In genomic region chr5:10563132-10563939, GRCh38 we compare ENCODE assay signal across 1 cellular context.
TF ChIP-seq lines count a peak whose summit lies in the region.

No MANE protein-coding gene starts in this region.

TF ChIP-seq in GM12878, 131 proteins besides CTCF, POLR2A, EP300 and RAD21 (continued from another document):
- TF ChIP-seq, protein P1, sequence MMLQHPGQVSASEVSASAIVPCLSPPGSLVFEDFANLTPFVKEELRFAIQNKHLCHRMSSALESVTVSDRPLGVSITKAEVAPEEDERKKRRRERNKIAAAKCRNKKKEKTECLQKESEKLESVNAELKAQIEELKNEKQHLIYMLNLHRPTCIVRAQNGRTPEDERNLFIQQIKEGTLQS (IDR thresholded peaks at IDR 0.05; ENCODE audit: borderline replicate concordance, extremely low read depth, low read depth, low read length), result no peak
- TF ChIP-seq CHD4 (IDR thresholded peaks at IDR 0.05) (no peak), RB1 (IDR thresholded peaks at IDR 0.05; ENCODE audit: borderline replicate concordance) (peak; percentile 47; the same call in 1 of the 2 replicates), RFX5 (IDR thresholded peaks at IDR 0.05; ENCODE audit: low read depth, low read length) (no peak), CHD1 (IDR thresholded peaks at IDR 0.05; ENCODE audit: low read depth, low read length) (no peak), TCF12 (IDR thresholded peaks at IDR 0.05; ENCODE audit: low read depth, low read length) (0 out of 2 replicates have a peak, but pooled peaks have one; percentile 10), SMARCA5 (IDR thresholded peaks at IDR 0.05) (0 out of 2 replicates have a peak, but pooled peaks have one; percentile 9), FOXM1 (IDR thresholded peaks at IDR 0.05; ENCODE audit: low read depth, low read length) (no peak), NR2C2 (IDR thresholded peaks at IDR 0.05; ENCODE audit: borderline replicate concordance, control insufficient read depth, insufficient read length, low read depth) (no peak), JUNB (IDR thresholded peaks at IDR 0.05) (no peak), CREB1 (IDR thresholded peaks at IDR 0.05; ENCODE audit: low read depth) (peak; percentile 48; the same call in 1 of the 2 replicates), BCL11A (IDR thresholded peaks at IDR 0.05; ENCODE audit: low read depth, low read length) (0 out of 2 replicates have a peak, but pooled peaks have one; percentile 6), RAD51 (IDR thresholded peaks at IDR 0.05) (no peak), SIX5 (IDR thresholded peaks at IDR 0.05; ENCODE audit: low read depth, low read length, severe bottlenecking) (no peak), TBL1XR1 (IDR thresholded peaks at IDR 0.05; ENCODE audit: low read depth, low read length) (no peak), RELA (IDR thresholded peaks at IDR 0.05; ENCODE audit: borderline replicate concordance, partially characterized antibody) (peak; percentile 41), SRF (IDR thresholded peaks at IDR 0.05; ENCODE audit: low read depth in 2 of 2, low read length in 2 of 2) (no peak), SUZ12 (IDR thresholded peaks at IDR 0.05; ENCODE audit: unreplicated experiment) (no peak), CBFB (IDR thresholded peaks at IDR 0.05; ENCODE audit: low read depth) (no peak), ZNF207 (IDR thresholded peaks at IDR 0.05; ENCODE audit: borderline replicate concordance) (peak; percentile 27; the same call in 1 of the 2 replicates), STAT3 (IDR thresholded peaks at IDR 0.05; ENCODE audit: low read depth, low read length) (no peak), ZBED1 (IDR thresholded peaks at IDR 0.05; ENCODE audit: borderline replicate concordance) (0 out of 2 replicates have a peak, but pooled peaks have one; percentile 64), PBX3 (IDR thresholded peaks at IDR 0.05; ENCODE audit: insufficient replicate concordance, low read depth, low read length) (no peak), ZNF622 (IDR thresholded peaks at IDR 0.05) (no peak)
- TF ChIP-seq, protein P2, sequence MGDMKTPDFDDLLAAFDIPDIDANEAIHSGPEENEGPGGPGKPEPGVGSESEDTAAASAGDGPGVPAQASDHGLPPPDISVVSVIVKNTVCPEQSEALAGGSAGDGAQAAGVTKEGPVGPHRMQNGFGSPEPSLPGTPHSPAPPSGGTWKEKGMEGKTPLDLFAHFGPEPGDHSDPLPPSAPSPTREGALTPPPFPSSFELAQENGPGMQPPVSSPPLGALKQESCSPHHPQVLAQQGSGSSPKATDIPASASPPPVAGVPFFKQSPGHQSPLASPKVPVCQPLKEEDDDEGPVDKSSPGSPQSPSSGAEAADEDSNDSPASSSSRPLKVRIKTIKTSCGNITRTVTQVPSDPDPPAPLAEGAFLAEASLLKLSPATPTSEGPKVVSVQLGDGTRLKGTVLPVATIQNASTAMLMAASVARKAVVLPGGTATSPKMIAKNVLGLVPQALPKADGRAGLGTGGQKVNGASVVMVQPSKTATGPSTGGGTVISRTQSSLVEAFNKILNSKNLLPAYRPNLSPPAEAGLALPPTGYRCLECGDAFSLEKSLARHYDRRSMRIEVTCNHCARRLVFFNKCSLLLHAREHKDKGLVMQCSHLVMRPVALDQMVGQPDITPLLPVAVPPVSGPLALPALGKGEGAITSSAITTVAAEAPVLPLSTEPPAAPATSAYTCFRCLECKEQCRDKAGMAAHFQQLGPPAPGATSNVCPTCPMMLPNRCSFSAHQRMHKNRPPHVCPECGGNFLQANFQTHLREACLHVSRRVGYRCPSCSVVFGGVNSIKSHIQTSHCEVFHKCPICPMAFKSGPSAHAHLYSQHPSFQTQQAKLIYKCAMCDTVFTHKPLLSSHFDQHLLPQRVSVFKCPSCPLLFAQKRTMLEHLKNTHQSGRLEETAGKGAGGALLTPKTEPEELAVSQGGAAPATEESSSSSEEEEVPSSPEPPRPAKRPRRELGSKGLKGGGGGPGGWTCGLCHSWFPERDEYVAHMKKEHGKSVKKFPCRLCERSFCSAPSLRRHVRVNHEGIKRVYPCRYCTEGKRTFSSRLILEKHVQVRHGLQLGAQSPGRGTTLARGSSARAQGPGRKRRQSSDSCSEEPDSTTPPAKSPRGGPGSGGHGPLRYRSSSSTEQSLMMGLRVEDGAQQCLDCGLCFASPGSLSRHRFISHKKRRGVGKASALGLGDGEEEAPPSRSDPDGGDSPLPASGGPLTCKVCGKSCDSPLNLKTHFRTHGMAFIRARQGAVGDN (IDR thresholded peaks at IDR 0.05), result 0 out of 2 replicates have a peak, but pooled peaks have one; percentile 6
